ENCODE assay signal across 15 cellular contexts in the genomic region with DNA sequence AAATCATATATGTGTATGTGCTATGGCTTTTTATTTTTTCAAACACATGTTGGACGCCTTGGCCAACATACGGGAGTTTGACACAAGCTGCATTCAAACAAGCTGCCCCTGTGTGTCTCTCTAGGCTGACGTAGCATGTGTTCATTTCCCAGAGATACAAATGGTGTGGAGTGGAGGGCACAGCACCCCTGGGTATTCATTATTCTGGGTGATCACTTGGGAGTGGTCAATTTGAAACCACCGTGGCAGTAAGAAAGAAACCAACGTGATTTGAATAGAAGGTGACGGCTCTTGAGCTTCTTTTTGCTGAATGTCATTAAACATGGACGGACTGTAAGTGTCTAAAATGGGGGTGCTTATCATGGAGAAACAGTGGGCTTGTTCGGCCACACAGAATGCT.
DNase-seq lines count a peak whose midpoint lies in the region; ATAC-seq, FAIRE-seq and TF ChIP-seq lines count a peak whose summit lies in the region.
"Had no signal": no experiment of that assay in that cellular context is flagged by ENCODE, and none has a peak within 500 bp of the region (broad histone marks: within the 10 kb centered on the region; RNA-seq: fewer than 3 reads in every experiment).

No MANE protein-coding gene starts in this region.

- peak; percentile 13 for DNase-seq in GM06990 (ENCODE audit: extremely low read depth, insufficient read length)
- DNase-seq in bronchial epithelial cell (ENCODE audit: low read depth) = no peak
- DNase-seq in ascending aorta (ENCODE audit: low spot score in 2 of 2) = no peak
- DNase-seq in progenitor cell of endocrine pancreas (ENCODE audit: low spot score, unreplicated experiment) = no peak
- no peak for DNase-seq in HFFc6
- no peak for DNase-seq in SKM-1 treated with dmso at 0.1 percent for 144 hours (lab: John Stamatoyannopoulos, UW; ENCODE audit: unreplicated experiment)
- DNase-seq: activated CD4-positive, alpha-beta T cell treated with anti-CD3 and anti-CD28 coated beads, Interleukin-2, amount 50 U/mL, for 1 hour; activated naive CD4-positive, alpha-beta T cell treated with anti-CD3 and anti-CD28 coated beads, Interleukin-2, amount 50 U/mL, for 16 hours; heart right ventricle; NCI-H1930; Right ventricle myocardium superior; uterus had no signal

- H3K27me3 Mint-ChIP-seq in progenitor cell of endocrine pancreas (no peaks in the 10 kb centered on the region), HFFc6 (ENCODE audit: insufficient read depth) (no peaks in the 10 kb centered on the region)

- no peaks in the 10 kb centered on the region for H3K9me3 ChIP-seq in ascending aorta
- H3K9me3 ChIP-seq: heart right ventricle, uterus had no signal

- H3K27me3 ChIP-seq in GM06990 (replicated peaks; ENCODE audit: control insufficient read depth, insufficient read depth, low read length) (no peaks in the 10 kb centered on the region), bronchial epithelial cell (ENCODE audit: control insufficient read depth, insufficient read depth, low read length) (no peaks in the 10 kb centered on the region), ascending aorta (no peaks in the 10 kb centered on the region)
- H3K27me3 ChIP-seq: heart right ventricle, uterus had no signal

- H3K4me1 Mint-ChIP-seq in progenitor cell of endocrine pancreas (ENCODE audit: low read depth) (no peaks in the 10 kb centered on the region), HFFc6 (ENCODE audit: low read depth) (peaks cover 29% of the 10 kb centered on the region)

- H3K9me3 Mint-ChIP-seq in progenitor cell of endocrine pancreas (ENCODE audit: low read depth) (no peaks in the 10 kb centered on the region), HFFc6 (0 out of 2 replicates have a peak, but pooled peaks cover 3% of the 10 kb centered on the region)

- TF ChIP-seq CTCF in GM06990 (IDR thresholded peaks at IDR 0.05; ENCODE audit: insufficient read depth, low read length, poor library complexity, severe bottlenecking) = no peak
- no peak for TF ChIP-seq CTCF in bronchial epithelial cell (IDR thresholded peaks at IDR 0.05; ENCODE audit: insufficient read depth, low read length, severe bottlenecking)
- no peak for TF ChIP-seq CTCF in ascending aorta (IDR thresholded peaks at IDR 0.05)
- TF ChIP-seq CTCF in progenitor cell of endocrine pancreas (IDR thresholded peaks at IDR 0.05; ENCODE audit: unreplicated experiment) = no peak
- no peak for TF ChIP-seq CTCF in HFFc6 (IDR thresholded peaks at IDR 0.05)

- ATAC-seq in GM19452 (IDR thresholded peaks at IDR 0.05; ENCODE audit: unreplicated experiment) (peak; percentile 57), HG03558 (IDR thresholded peaks at IDR 0.05; ENCODE audit: extremely low read depth, unreplicated experiment) (peak; percentile 50)

- H3K4me3 Mint-ChIP-seq in progenitor cell of endocrine pancreas (ENCODE audit: low read depth) (no peak overlapping the region), HFFc6 (no peak overlapping the region)

- H3K27ac Mint-ChIP-seq in progenitor cell of endocrine pancreas (no peak overlapping the region), HFFc6 (no peak overlapping the region)

- H3K36me3 Mint-ChIP-seq in progenitor cell of endocrine pancreas (ENCODE audit: insufficient read depth) (no peaks in the 10 kb centered on the region), HFFc6 (ENCODE audit: low read depth) (no peaks in the 10 kb centered on the region; the same call in 1 of the 2 replicates)

- H3K36me3 ChIP-seq in GM06990 (ENCODE audit: control insufficient read depth, insufficient read depth, low read length) (no peaks in the 10 kb centered on the region), bronchial epithelial cell (ENCODE audit: control insufficient read depth, insufficient read depth, low read length) (no peaks in the 10 kb centered on the region), ascending aorta (no peaks in the 10 kb centered on the region)
- H3K36me3 ChIP-seq: heart right ventricle had no signal

- FAIRE-seq in bronchial epithelial cell (lab: Jason Lieb, UNC) = peak; percentile 82

- H3K27ac ChIP-seq in ascending aorta = no peak overlapping the region
- H3K27ac ChIP-seq: C4-2B, heart right ventricle, uterus had no signal

- no peak overlapping the region; the same call in 1 of the 2 replicates for H3K4me3 ChIP-seq in GM06990 (replicated peaks; ENCODE audit: low read depth, low read length)
- H3K4me3 ChIP-seq in bronchial epithelial cell (ENCODE audit: low read depth, low read length) = no peak overlapping the region
- no peak overlapping the region for H3K4me3 ChIP-seq in ascending aorta
- H3K4me3 ChIP-seq: heart right ventricle, uterus had no signal

- intact Hi-C loops in ascending aorta (cut with DNase I) = no loop called here

- H3K4me1 ChIP-seq in ascending aorta = no peaks in the 10 kb centered on the region
- H3K4me1 ChIP-seq: heart right ventricle, uterus had no signal
